18 cellular contexts compared by ENCODE assay signal in genomic region chr15:87080547-87080946, GRCh38.
"Had no signal": no experiment of that assay in that cellular context is flagged by ENCODE, and none has a peak within 500 bp of the region (broad histone marks: within the 10 kb centered on the region; RNA-seq: fewer than 3 reads in every experiment).

No MANE protein-coding gene starts in this region.

- H3K27ac ChIP-seq: esophagus squamous epithelium, heart left ventricle, ovary, right atrium auricular region, sigmoid colon, suprapubic skin, thyroid gland, upper lobe of right lung had no signal

- H3K9me3 Mint-ChIP-seq: central memory CD8-positive, alpha-beta T cell had no signal

- H3K4me3 Mint-ChIP-seq: central memory CD8-positive, alpha-beta T cell; natural killer cell; neural crest cell had no signal

- H3K4me1 Mint-ChIP-seq: central memory CD8-positive, alpha-beta T cell; natural killer cell; neural crest cell had no signal

- H3K27me3 ChIP-seq: esophagus squamous epithelium, ovary, right atrium auricular region, sigmoid colon, suprapubic skin, thyroid gland, upper lobe of right lung had no signal

- H3K4me1 ChIP-seq: heart left ventricle, right atrium auricular region, sigmoid colon, suprapubic skin, thyroid gland, upper lobe of right lung had no signal

- H3K27ac Mint-ChIP-seq: natural killer cell had no signal

- H3K9me3 ChIP-seq: esophagus squamous epithelium, heart left ventricle, ovary, right atrium auricular region, sigmoid colon, suprapubic skin, thyroid gland, upper lobe of right lung had no signal

- H3K4me3 ChIP-seq: esophagus squamous epithelium, heart left ventricle, ovary, right atrium auricular region, sigmoid colon, suprapubic skin, thyroid gland, upper lobe of right lung had no signal

- H3K27me3 Mint-ChIP-seq: central memory CD8-positive, alpha-beta T cell had no signal

- ATAC-seq: heart left ventricle; natural killer cell; stimulated activated naive CD8-positive, alpha-beta T cell treated with anti-CD3 and anti-CD28 coated beads, Interleukin-15, Interleukin-2, amounts not matched to agents 100 U/mL and 50 U/mL, for 24 hours; upper lobe of right lung had no signal

- H3K36me3 ChIP-seq: esophagus squamous epithelium, heart left ventricle, ovary, right atrium auricular region, sigmoid colon, suprapubic skin, thyroid gland, upper lobe of right lung had no signal

- DNase-seq: esophagus squamous epithelium; foreskin fibroblast; heart left ventricle; hippocampal formation; kidney glomerular epithelial cell; natural killer cell; ovary; sigmoid colon; small intestine; stimulated activated CD4-positive, alpha-beta T cell treated with anti-CD3 and anti-CD28 coated beads, Interleukin-12 subunit alpha, Interleukin-12 subunit beta, amount 100 ng/mL, for 4 hours; stimulated activated CD4-positive, alpha-beta T cell treated with anti-CD3 and anti-CD28 coated beads, Interleukin-2, amount 100 ng/mL, for 48 hours; stimulated activated naive CD8-positive, alpha-beta T cell treated with anti-CD3 and anti-CD28 coated beads, Interleukin-15, Interleukin-2, amounts not matched to agents 100 U/mL and 50 U/mL, for 24 hours; thyroid gland; upper lobe of right lung had no signal

- FAIRE-seq: small intestine had no signal

- H3K36me3 Mint-ChIP-seq: natural killer cell had no signal
